Comparison of ENCODE assay signal across 8 cellular contexts in the genomic region with DNA sequence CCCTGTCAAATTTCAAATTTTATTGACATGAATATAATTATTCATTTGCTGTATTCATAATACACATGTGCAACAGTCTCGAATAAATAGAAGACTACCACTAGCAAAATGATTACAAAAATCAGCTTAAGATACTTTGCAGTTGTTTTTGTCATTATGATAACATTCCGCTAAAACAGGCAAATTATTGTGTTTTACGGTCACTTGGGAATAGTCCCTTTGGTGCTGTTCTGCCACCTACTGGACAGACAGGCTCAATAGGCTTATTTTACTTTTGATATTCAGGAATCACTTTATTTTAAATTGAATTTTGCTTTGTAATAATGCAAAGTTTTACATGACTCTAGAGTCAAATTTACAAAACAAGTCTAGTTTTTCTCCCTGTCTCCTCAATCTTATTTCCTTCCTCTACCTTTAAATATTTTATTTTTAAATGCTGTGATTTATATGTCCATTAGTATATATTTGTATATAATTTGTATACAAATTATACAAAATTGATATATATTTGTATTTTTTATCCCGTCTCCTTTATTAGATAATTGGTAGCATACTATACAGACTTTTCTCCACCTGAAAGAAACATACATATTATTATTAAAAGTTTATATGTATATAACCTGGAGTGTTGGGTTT.
DNase-seq lines count a peak whose midpoint lies in the region; ATAC-seq and TF ChIP-seq lines count a peak whose summit lies in the region.

No MANE protein-coding gene starts in this region.

- H3K4me3 Mint-ChIP-seq in activated T-cell treated with anti-CD3 and anti-CD28 coated beads, Interleukin-2, amount 50 U/mL, for 72 hours, result no peak overlapping the region
- H3K4me3 Mint-ChIP-seq in activated T-cell treated with anti-CD3 and anti-CD28 coated beads, Interleukin-2, amount 50 U/mL, for 24 hours, result no peak overlapping the region
- no peak overlapping the region for H3K4me3 Mint-ChIP-seq in stimulated activated naive B cell treated with anti-CD40 and anti-IgM and Interleukin-4, amounts not matched to agents 10 μg/mL and 1 μg/mL and 100 μg/mL, for 72 hours
- H3K4me3 Mint-ChIP-seq in activated naive CD8-positive, alpha-beta T cell treated with anti-CD3 and anti-CD28 coated beads, Interleukin-2, amount 50 U/mL, for 24 hours, result no peak overlapping the region

- peaks cover 5% of the 10 kb centered on the region for H3K27me3 Mint-ChIP-seq in activated T-cell treated with anti-CD3 and anti-CD28 coated beads, Interleukin-2, amount 50 U/mL, for 72 hours (ENCODE audit: low read depth)
- peaks cover 5% of the 10 kb centered on the region for H3K27me3 Mint-ChIP-seq in activated T-cell treated with anti-CD3 and anti-CD28 coated beads, Interleukin-2, amount 50 U/mL, for 24 hours
- H3K27me3 Mint-ChIP-seq in stimulated activated naive B cell treated with anti-CD40 and anti-IgM and Interleukin-4, amounts not matched to agents 10 μg/mL and 1 μg/mL and 100 μg/mL, for 72 hours, result peaks cover 11 to 21% of the 10 kb centered on the region in 2 donors
- H3K27me3 Mint-ChIP-seq in activated naive CD8-positive, alpha-beta T cell treated with anti-CD3 and anti-CD28 coated beads, Interleukin-2, amount 50 U/mL, for 24 hours, result peaks cover 9% of the 10 kb centered on the region

- ATAC-seq in activated T-cell treated with anti-CD3 and anti-CD28 coated beads, Interleukin-2, amount 50 U/mL, for 72 hours (replicated peaks in 1 of 2), result no peak
- ATAC-seq in left lobe of liver (peak; percentile 75), GM21360 (IDR thresholded peaks at IDR 0.05; ENCODE audit: unreplicated experiment) (no peak)
- ATAC-seq in stimulated activated naive B cell treated with anti-CD40 and anti-IgM and Interleukin-4, amounts not matched to agents 10 μg/mL and 1 μg/mL and 100 μg/mL, for 72 hours (replicated peaks), result no peak
- ATAC-seq in activated naive CD8-positive, alpha-beta T cell treated with anti-CD3 and anti-CD28 coated beads, Interleukin-2, amount 50 U/mL, for 24 hours, result no peak

- H3K4me3 ChIP-seq in NB4 (ENCODE audit: low read depth, low read length), result no peak overlapping the region
- no peak overlapping the region for H3K4me3 ChIP-seq in astrocyte of the spinal cord (ENCODE audit: low read depth, low read length)

- peak; percentile 57 for TF ChIP-seq CTCF in NB4 (IDR thresholded peaks at IDR 0.05; ENCODE audit: low read depth, low read length)
- TF ChIP-seq CTCF in astrocyte of the spinal cord (IDR thresholded peaks at IDR 0.05; ENCODE audit: low read depth, low read length), result peak; percentile 81

- no peak for TF ChIP-seq POLR2A in NB4 (IDR thresholded peaks at IDR 0.05; ENCODE audit: extremely low read depth, insufficient read length)

- in situ Hi-C loops in astrocyte of the spinal cord (cut with HindIII; ENCODE audit: low sequenced_read_pairs), result no loop called here

- H3K27ac Mint-ChIP-seq in activated T-cell treated with anti-CD3 and anti-CD28 coated beads, Interleukin-2, amount 50 U/mL, for 72 hours, result no peak overlapping the region
- no peak overlapping the region for H3K27ac Mint-ChIP-seq in activated T-cell treated with anti-CD3 and anti-CD28 coated beads, Interleukin-2, amount 50 U/mL, for 24 hours
- no peak overlapping the region for H3K27ac Mint-ChIP-seq in stimulated activated naive B cell treated with anti-CD40 and anti-IgM and Interleukin-4, amounts not matched to agents 10 μg/mL and 1 μg/mL and 100 μg/mL, for 72 hours
- no peak overlapping the region for H3K27ac Mint-ChIP-seq in activated naive CD8-positive, alpha-beta T cell treated with anti-CD3 and anti-CD28 coated beads, Interleukin-2, amount 50 U/mL, for 24 hours

- H3K9me3 Mint-ChIP-seq in activated T-cell treated with anti-CD3 and anti-CD28 coated beads, Interleukin-2, amount 50 U/mL, for 72 hours, result no peaks in the 10 kb centered on the region
- H3K9me3 Mint-ChIP-seq in activated T-cell treated with anti-CD3 and anti-CD28 coated beads, Interleukin-2, amount 50 U/mL, for 24 hours, result no peaks in the 10 kb centered on the region
- H3K9me3 Mint-ChIP-seq in stimulated activated naive B cell treated with anti-CD40 and anti-IgM and Interleukin-4, amounts not matched to agents 10 μg/mL and 1 μg/mL and 100 μg/mL, for 72 hours, result no peaks in the 10 kb centered on the region
- H3K9me3 Mint-ChIP-seq in activated naive CD8-positive, alpha-beta T cell treated with anti-CD3 and anti-CD28 coated beads, Interleukin-2, amount 50 U/mL, for 24 hours, result no peaks in the 10 kb centered on the region

- no peaks in the 10 kb centered on the region for H3K36me3 Mint-ChIP-seq in activated T-cell treated with anti-CD3 and anti-CD28 coated beads, Interleukin-2, amount 50 U/mL, for 72 hours (ENCODE audit: insufficient read depth in 2 of 2)
- H3K36me3 Mint-ChIP-seq in activated T-cell treated with anti-CD3 and anti-CD28 coated beads, Interleukin-2, amount 50 U/mL, for 24 hours (ENCODE audit: low read depth), result no peaks in the 10 kb centered on the region
- H3K36me3 Mint-ChIP-seq in stimulated activated naive B cell treated with anti-CD40 and anti-IgM and Interleukin-4, amounts not matched to agents 10 μg/mL and 1 μg/mL and 100 μg/mL, for 72 hours, result no peaks in the 10 kb centered on the region
- H3K36me3 Mint-ChIP-seq in activated naive CD8-positive, alpha-beta T cell treated with anti-CD3 and anti-CD28 coated beads, Interleukin-2, amount 50 U/mL, for 24 hours (ENCODE audit: low read depth), result no peaks in the 10 kb centered on the region

- no peaks in the 10 kb centered on the region for H3K4me1 Mint-ChIP-seq in activated T-cell treated with anti-CD3 and anti-CD28 coated beads, Interleukin-2, amount 50 U/mL, for 72 hours (ENCODE audit: low read depth)
- H3K4me1 Mint-ChIP-seq in activated T-cell treated with anti-CD3 and anti-CD28 coated beads, Interleukin-2, amount 50 U/mL, for 24 hours (ENCODE audit: low read depth), result no peaks in the 10 kb centered on the region
- H3K4me1 Mint-ChIP-seq in stimulated activated naive B cell treated with anti-CD40 and anti-IgM and Interleukin-4, amounts not matched to agents 10 μg/mL and 1 μg/mL and 100 μg/mL, for 72 hours, result no peaks in the 10 kb centered on the region
- no peaks in the 10 kb centered on the region for H3K4me1 Mint-ChIP-seq in activated naive CD8-positive, alpha-beta T cell treated with anti-CD3 and anti-CD28 coated beads, Interleukin-2, amount 50 U/mL, for 24 hours

- peak; percentile 11 to 12 for DNase-seq in activated T-cell treated with anti-CD3 and anti-CD28 coated beads, Interleukin-2, amount 50 U/mL, for 72 hours
- no peak for DNase-seq in activated T-cell treated with anti-CD3 and anti-CD28 coated beads, Interleukin-2, amount 50 U/mL, for 24 hours
- DNase-seq in NB4 (ENCODE audit: low read depth) (peak; percentile 56), astrocyte of the spinal cord (ENCODE audit: low read depth, low spot score) (peak; percentile 68), left lobe of liver (ENCODE audit: low spot score) (no peak)
- no peak for DNase-seq in stimulated activated naive B cell treated with anti-CD40 and anti-IgM and Interleukin-4, amounts not matched to agents 10 μg/mL and 1 μg/mL and 100 μg/mL, for 72 hours
- DNase-seq in activated naive CD8-positive, alpha-beta T cell treated with anti-CD3 and anti-CD28 coated beads, Interleukin-2, amount 50 U/mL, for 24 hours, result no peak

Comparison
In these comparisons a context has a peak if more than half of its experiments do, and no peak if none do; other contexts are left out.
1. DNase-seq: peak in activated T-cell treated with anti-CD3 and anti-CD28 coated beads, Interleukin-2, amount 50 U/mL, for 72 hours (2 of 2), NB4 (single experiment) and astrocyte of the spinal cord (single experiment); none in activated T-cell treated with anti-CD3 and anti-CD28 coated beads, Interleukin-2, amount 50 U/mL, for 24 hours (single experiment), left lobe of liver (single experiment), stimulated activated naive B cell treated with anti-CD40 and anti-IgM and Interleukin-4, amounts not matched to agents 10 μg/mL and 1 μg/mL and 100 μg/mL, for 72 hours (single experiment) and activated naive CD8-positive, alpha-beta T cell treated with anti-CD3 and anti-CD28 coated beads, Interleukin-2, amount 50 U/mL, for 24 hours (single experiment).